14 cellular contexts compared by ENCODE assay signal in genomic region chr11:105297463-105297862, GRCh38.
DNase-seq lines count a peak whose midpoint lies in the region; ATAC-seq and TF ChIP-seq lines count a peak whose summit lies in the region.
"Had no signal": no experiment of that assay in that cellular context is flagged by ENCODE, and none has a peak within 500 bp of the region (broad histone marks: within the 10 kb centered on the region; RNA-seq: fewer than 3 reads in every experiment).

No MANE protein-coding gene starts in this region.

- no peaks in the 10 kb centered on the region for H3K4me1 ChIP-seq in A673 (ENCODE audit: insufficient read depth, low read length, poor library complexity, severe bottlenecking)
- H3K4me1 ChIP-seq in foreskin keratinocyte, result peaks cover 21% of the 10 kb centered on the region
- no peaks in the 10 kb centered on the region for H3K4me1 ChIP-seq in tibial artery
- H3K4me1 ChIP-seq in gastrocnemius medialis, result no peaks in the 10 kb centered on the region
- H3K4me1 ChIP-seq: BLaER1 had no signal

- peak; percentile 45 for DNase-seq in A673 (ENCODE audit: low spot score)
- DNase-seq in GM04504 (ENCODE audit: low read depth), result peak; percentile 8
- peak; percentile 50 to 73 for DNase-seq in foreskin keratinocyte
- no peak for DNase-seq in tibial artery
- no peak for DNase-seq in GOT3 (lab: John Stamatoyannopoulos, UW)
- DNase-seq in SKM-1 (lab: John Stamatoyannopoulos, UW; ENCODE audit: unreplicated experiment), result no peak
- DNase-seq in gastrocnemius medialis, result no peak
- DNase-seq: NCI-H187 treated with DMSO at 0.1 percent for 48 hours; stimulated activated CD4-positive, alpha-beta T cell treated with anti-CD3 and anti-CD28 coated beads, Interleukin-4, amount 100 ng/mL, for 1 hour; stimulated activated naive CD4-positive, alpha-beta T cell had no signal

- CTCF ChIA-PET in A673 (lab: Charles Lee), result no interaction called here

- TF ChIP-seq POLR2A in gastrocnemius medialis (IDR thresholded peaks at IDR 0.05), result no peak

- BruUV-seq in A673 (replicated peaks; lab: Mats Ljungman, UMichigan), result no TSS peak

- H3K27me3 Mint-ChIP-seq in activated T-helper 17 cell treated with anti-CD3 and anti-CD28 coated beads, Interleukin-2, amount 50 U/mL, for 72 hours, result no peaks in the 10 kb centered on the region
- H3K27me3 Mint-ChIP-seq: progenitor cell of endocrine pancreas had no signal

- peaks cover 3% of the 10 kb centered on the region for H3K9me3 Mint-ChIP-seq in activated T-helper 17 cell treated with anti-CD3 and anti-CD28 coated beads, Interleukin-2, amount 50 U/mL, for 72 hours

- H3K4me3 Mint-ChIP-seq in activated T-helper 17 cell treated with anti-CD3 and anti-CD28 coated beads, Interleukin-2, amount 50 U/mL, for 72 hours, result peak overlapping the region; percentile 24

- POLR2A ChIA-PET in A673 (lab: Charles Lee; ENCODE audit: low non-redundant PET), result no interaction called here

- H3K27ac Mint-ChIP-seq in activated T-helper 17 cell treated with anti-CD3 and anti-CD28 coated beads, Interleukin-2, amount 50 U/mL, for 72 hours, result peak overlapping the region; percentile 82
- H3K27ac Mint-ChIP-seq: progenitor cell of endocrine pancreas had no signal

- H3K4me1 Mint-ChIP-seq in activated T-helper 17 cell treated with anti-CD3 and anti-CD28 coated beads, Interleukin-2, amount 50 U/mL, for 72 hours, result peaks cover 8% of the 10 kb centered on the region

- H3K27me3 ChIP-seq in A673 (replicated peaks; ENCODE audit: insufficient read depth, low read depth, low read length, poor library complexity), result no peaks in the 10 kb centered on the region
- no peaks in the 10 kb centered on the region for H3K27me3 ChIP-seq in foreskin keratinocyte
- H3K27me3 ChIP-seq in tibial artery, result no peaks in the 10 kb centered on the region
- H3K27me3 ChIP-seq in gastrocnemius medialis, result no peaks in the 10 kb centered on the region
- H3K27me3 ChIP-seq: BLaER1 had no signal

- H3K27ac ChIP-seq in A673 (ENCODE audit: low read depth, low read length, poor library complexity, severe bottlenecking), result no peak overlapping the region
- no peak overlapping the region for H3K27ac ChIP-seq in foreskin keratinocyte
- no peak overlapping the region for H3K27ac ChIP-seq in tibial artery
- no peak overlapping the region for H3K27ac ChIP-seq in gastrocnemius medialis
- H3K27ac ChIP-seq: BLaER1 had no signal

- no peaks in the 10 kb centered on the region for H3K36me3 Mint-ChIP-seq in activated T-helper 17 cell treated with anti-CD3 and anti-CD28 coated beads, Interleukin-2, amount 50 U/mL, for 72 hours (ENCODE audit: low read depth)

- no peaks in the 10 kb centered on the region for H3K9me3 ChIP-seq in A673 (ENCODE audit: low read depth, low read length, poor library complexity, severe bottlenecking)
- H3K9me3 ChIP-seq in tibial artery, result no peaks in the 10 kb centered on the region
- no peaks in the 10 kb centered on the region for H3K9me3 ChIP-seq in gastrocnemius medialis
- H3K9me3 ChIP-seq: BLaER1 had no signal

- H3K4me3 ChIP-seq in A673 (ENCODE audit: low read depth, low read length, poor library complexity, severe bottlenecking) (no peak overlapping the region), tibial artery (no peak overlapping the region), gastrocnemius medialis (no peak overlapping the region)
- H3K4me3 ChIP-seq: BLaER1, K562 had no signal

- in situ Hi-C loops in gastrocnemius medialis (cut with MboI; ENCODE audit: low sequenced_read_pairs in 4 of 4), result no loop called here

- no peaks in the 10 kb centered on the region for H3K36me3 ChIP-seq in A673 (ENCODE audit: insufficient read depth, low read length, poor library complexity, severe bottlenecking)
- no peaks in the 10 kb centered on the region for H3K36me3 ChIP-seq in tibial artery
- H3K36me3 ChIP-seq in gastrocnemius medialis, result no peaks in the 10 kb centered on the region
- H3K36me3 ChIP-seq: BLaER1 had no signal

- ATAC-seq in activated T-helper 17 cell treated with anti-CD3 and anti-CD28 coated beads, Interleukin-2, amount 50 U/mL, for 72 hours (replicated peaks), result peak; percentile 86
- peak; percentile 82 for ATAC-seq in foreskin keratinocyte
- ATAC-seq in gastrocnemius medialis, result no peak
- ATAC-seq: K562 had no signal

- TF ChIP-seq CTCF in A673 (conservative IDR thresholded peaks at IDR 0.05; ENCODE audit: low read depth, low read length) (no peak), foreskin keratinocyte (conservative IDR thresholded peaks at IDR 0.05) (no peak), tibial artery (IDR thresholded peaks at IDR 0.05) (no peak), gastrocnemius medialis (IDR thresholded peaks at IDR 0.05 in 4 of 5, conservative IDR thresholded peaks at IDR 0.05 in 1 of 5) (no peak)

- intact Hi-C loops in A673 (cut with micrococcal nuclease; ENCODE audit: unreplicated experiment), result no loop called here
- intact Hi-C loops in tibial artery (cut with DNase I; ENCODE audit: low total_unique reads), result no loop called here
- intact Hi-C loops in gastrocnemius medialis (cut with DNase I; ENCODE audit: low total_unique reads), result no loop called here

Comparison
In these comparisons a context has a peak if more than half of its experiments do, and no peak if none do; other contexts are left out.
1. DNase-seq: peak in A673 (single experiment), GM04504 (single experiment) and foreskin keratinocyte (2 of 2); none in tibial artery (0 of 2), GOT3 (single experiment), SKM-1 (single experiment) and gastrocnemius medialis (0 of 2).
2. ATAC-seq: peak in activated T-helper 17 cell treated with anti-CD3 and anti-CD28 coated beads, Interleukin-2, amount 50 U/mL, for 72 hours (single experiment) and foreskin keratinocyte (single experiment); none in gastrocnemius medialis (0 of 2).